13 cellular contexts compared by ENCODE assay signal in the genomic region with DNA sequence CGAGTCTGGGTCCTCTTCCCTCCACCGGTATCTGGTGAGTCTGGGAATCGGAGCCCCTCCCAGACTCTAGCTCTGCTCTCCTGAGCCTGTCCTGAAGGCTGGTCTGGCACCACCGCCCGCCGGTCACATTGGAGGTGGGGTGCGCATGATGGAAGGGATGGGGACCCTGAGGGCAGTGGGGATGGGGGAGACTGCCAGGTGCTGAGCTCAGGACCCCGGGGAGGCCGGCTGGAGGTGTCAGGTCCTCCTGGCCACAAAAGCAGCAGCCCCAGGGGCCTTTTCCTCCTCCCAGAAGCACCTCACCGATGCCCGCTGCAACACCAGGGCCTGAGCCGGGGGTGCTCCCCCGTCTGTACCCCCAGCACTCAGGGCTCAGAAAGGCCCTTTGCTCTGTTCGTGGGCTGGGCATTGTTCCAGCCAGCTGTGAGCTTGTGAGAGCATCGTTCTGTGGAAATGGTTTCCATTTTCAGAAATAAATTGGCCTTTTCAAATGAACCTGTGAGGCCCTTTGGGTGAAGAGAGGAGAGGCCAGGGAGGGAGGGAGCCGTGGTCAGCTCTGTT. TPM values are rescaled to one million over a fixed set of nuclear protein-coding genes. Genes with fewer than 3 reads are reported as not detected.
DNase-seq lines count a peak whose midpoint lies in the region; ATAC-seq, FAIRE-seq and TF ChIP-seq lines count a peak whose summit lies in the region.
"Had no signal": no experiment of that assay in that cellular context is flagged by ENCODE, and none has a peak within 500 bp of the region (broad histone marks: within the 10 kb centered on the region; RNA-seq: fewer than 3 reads in every experiment).

No MANE protein-coding gene starts in this region.

- H3K9me3 Mint-ChIP-seq in GM23338 = no peaks in the 10 kb centered on the region; the same call in 2 of the 3 replicates
- H3K9me3 Mint-ChIP-seq in natural killer cell treated with Interleukin-12 subunit alpha and Interleukin-12 subunit beta and Interleukin-15 and Interleukin-18, amount 100 ng/mL, for 72 hours = no peaks in the 10 kb centered on the region
- H3K9me3 Mint-ChIP-seq: CD4-positive, alpha-beta T cell; naive thymus-derived CD8-positive, alpha-beta T cell; stimulated activated naive CD8-positive, alpha-beta T cell treated with anti-CD3 and anti-CD28 coated beads, Interleukin-15, Interleukin-2, amounts not matched to agents 100 ng/mL and 50 ng/mL, for 24 hours had no signal

- H3K79me2 ChIP-seq in GM23338 (replicated peaks; ENCODE audit: insufficient read depth) = no peaks in the 10 kb centered on the region

- peak; percentile 0 for DNase-seq in GM23338 (ENCODE audit: low spot score)
- peak; percentile 49 for DNase-seq in natural killer cell treated with Interleukin-12 subunit alpha and Interleukin-12 subunit beta and Interleukin-15 and Interleukin-18, amount 100 ng/mL, for 72 hours (ENCODE audit: low spot score)
- no peak for DNase-seq in HTR-8/SVneo (ENCODE audit: insufficient read length, low spot score)
- DNase-seq in GM12891 (ENCODE audit: insufficient read length, low spot score) = no peak
- DNase-seq: NCI-H2171 had no signal

- H4K20me1 ChIP-seq in BLaER1 = no peaks in the 10 kb centered on the region
- no peaks in the 10 kb centered on the region for H4K20me1 ChIP-seq in GM23338 (replicated peaks; ENCODE audit: insufficient read depth)

- H3K27me3 ChIP-seq in BLaER1 (no peaks in the 10 kb centered on the region), GM23338 (ENCODE audit: insufficient read depth) (no peaks in the 10 kb centered on the region)

- peaks cover 7% of the 10 kb centered on the region for H3K27me3 Mint-ChIP-seq in GM23338 (ENCODE audit: insufficient read depth, low read depth, poor library complexity)
- H3K27me3 Mint-ChIP-seq in natural killer cell treated with Interleukin-12 subunit alpha and Interleukin-12 subunit beta and Interleukin-15 and Interleukin-18, amount 100 ng/mL, for 72 hours = peaks cover 0 to 7% of the 10 kb centered on the region in 2 donors
- H3K27me3 Mint-ChIP-seq: CD4-positive, alpha-beta T cell; naive thymus-derived CD8-positive, alpha-beta T cell; stimulated activated naive CD8-positive, alpha-beta T cell treated with anti-CD3 and anti-CD28 coated beads, Interleukin-15, Interleukin-2, amounts not matched to agents 100 ng/mL and 50 ng/mL, for 24 hours had no signal

- TF ChIP-seq CTCF in GM23338 (conservative IDR thresholded peaks at IDR 0.05; ENCODE audit: low read depth in 2 of 2) = no peak

- no peaks in the 10 kb centered on the region for H3K36me3 Mint-ChIP-seq in GM23338 (ENCODE audit: low read depth)
- H3K36me3 Mint-ChIP-seq in natural killer cell treated with Interleukin-12 subunit alpha and Interleukin-12 subunit beta and Interleukin-15 and Interleukin-18, amount 100 ng/mL, for 72 hours = no peaks in the 10 kb centered on the region
- H3K36me3 Mint-ChIP-seq: naive thymus-derived CD8-positive, alpha-beta T cell had no signal

- H3K4me2 ChIP-seq in BLaER1 = peak overlapping the region; percentile 76
- no peak overlapping the region for H3K4me2 ChIP-seq in GM23338

- H3K27ac Mint-ChIP-seq in GM23338 = no peak overlapping the region
- H3K27ac Mint-ChIP-seq in natural killer cell treated with Interleukin-12 subunit alpha and Interleukin-12 subunit beta and Interleukin-15 and Interleukin-18, amount 100 ng/mL, for 72 hours = no peak overlapping the region
- H3K27ac Mint-ChIP-seq: CD4-positive, alpha-beta T cell; stimulated activated naive CD8-positive, alpha-beta T cell treated with anti-CD3 and anti-CD28 coated beads, Interleukin-15, Interleukin-2, amounts not matched to agents 100 ng/mL and 50 ng/mL, for 24 hours had no signal

- H3K4me3 Mint-ChIP-seq in GM23338 = no peak overlapping the region
- no peak overlapping the region for H3K4me3 Mint-ChIP-seq in natural killer cell treated with Interleukin-12 subunit alpha and Interleukin-12 subunit beta and Interleukin-15 and Interleukin-18, amount 100 ng/mL, for 72 hours
- H3K4me3 Mint-ChIP-seq: CD4-positive, alpha-beta T cell; naive thymus-derived CD8-positive, alpha-beta T cell; stimulated activated naive CD8-positive, alpha-beta T cell treated with anti-CD3 and anti-CD28 coated beads, Interleukin-15, Interleukin-2, amounts not matched to agents 100 ng/mL and 50 ng/mL, for 24 hours had no signal

- no peak for FAIRE-seq in HTR-8/SVneo (lab: Jason Lieb, UNC)
- no peak for FAIRE-seq in GM12891 (lab: Jason Lieb, UNC)
- FAIRE-seq: colon had no signal

- H3K36me3 ChIP-seq in BLaER1 (no peaks in the 10 kb centered on the region), GM23338 (ENCODE audit: insufficient read depth) (no peaks in the 10 kb centered on the region)

- ATAC-seq in GM23338 (no peak), GM18502 (IDR thresholded peaks at IDR 0.05; ENCODE audit: poor library complexity, unreplicated experiment) (no peak)
- ATAC-seq in natural killer cell treated with Interleukin-12 subunit alpha and Interleukin-12 subunit beta and Interleukin-15 and Interleukin-18, amount 100 ng/mL, for 72 hours = no peak
- ATAC-seq: naive thymus-derived CD8-positive, alpha-beta T cell had no signal

- no peak overlapping the region for H2AFZ ChIP-seq in GM23338

- no peaks in the 10 kb centered on the region; the same call in 2 of the 3 replicates for H3K4me1 Mint-ChIP-seq in GM23338
- H3K4me1 Mint-ChIP-seq in natural killer cell treated with Interleukin-12 subunit alpha and Interleukin-12 subunit beta and Interleukin-15 and Interleukin-18, amount 100 ng/mL, for 72 hours (ENCODE audit: low read depth in 2 of 2) = peaks cover 0 to 4% of the 10 kb centered on the region in 2 donors

- TF ChIP-seq POLR2A in GM12891 (IDR thresholded peaks at IDR 0.05; ENCODE audit: low read depth, low read length) = no peak

- H3K27ac ChIP-seq in BLaER1 = no peak overlapping the region
- H3K27ac ChIP-seq in GM23338 (ENCODE audit: low read depth) = no peak overlapping the region

- H3K9me2 ChIP-seq in GM23338 (ENCODE audit: insufficient read depth) = no peaks in the 10 kb centered on the region

- H3K9ac ChIP-seq in BLaER1 = no peak overlapping the region

- no peaks in the 10 kb centered on the region for H3F3A ChIP-seq in GM23338 (replicated peaks; ENCODE audit: low read depth)

- H3K4me3 ChIP-seq in BLaER1 (no peak overlapping the region), GM23338 (no peak overlapping the region)

- H3K4me1 ChIP-seq in BLaER1 (peaks cover 74% of the 10 kb centered on the region), GM23338 (ENCODE audit: insufficient read depth) (no peaks in the 10 kb centered on the region)

- no peaks in the 10 kb centered on the region for H3K9me3 ChIP-seq in BLaER1

TF ChIP-seq in GM23338, 12 proteins besides CTCF, POLR2A, EP300 and RAD21 (continues in another document):
- TF ChIP-seq STAT1 (IDR thresholded peaks at IDR 0.05; ENCODE audit: unreplicated experiment) = no peak

TF ChIP-seq in GM12891, 5 proteins besides CTCF, POLR2A, EP300 and RAD21:
- TF ChIP-seq SPI1 (IDR thresholded peaks at IDR 0.05; ENCODE audit: low read depth, low read length) (no peak), POLR2AphosphoS5 (IDR thresholded peaks at IDR 0.05; ENCODE audit: low read depth, low read length) (no peak), PAX5 (IDR thresholded peaks at IDR 0.05; ENCODE audit: insufficient read depth, low read length, severe bottlenecking) (no peak), TAF1 (IDR thresholded peaks at IDR 0.05; ENCODE audit: low read depth, low read length) (no peak), POU2F2 (IDR thresholded peaks at IDR 0.05; ENCODE audit: low read depth, low read length) (no peak)

RNA-seq across cellular contexts. Expression of gene NPBWR2, which starts 2.5 kb away (rescaled TPM):
- total RNA-seq in GM23338 (2014; rRNA removed; shearing (Covaris generic)) = not detected in 2 replicates
- not detected in 2 replicates for polyA plus RNA-seq in GM23338 (2016; fragmentation: Nextera tagmentation; extraction: Ambion mirVana)
- total RNA-seq in natural killer cell treated with Interleukin-12 subunit alpha and Interleukin-12 subunit beta and Interleukin-15 and Interleukin-18, amount 100 ng/mL, for 72 hours = not detected
- polyA plus RNA-seq in GM12891 (2012; ENCODE audit: low read depth, missing spikeins) = not detected
- total RNA-seq: epithelial cell of proximal tubule; naive thymus-derived CD8-positive, alpha-beta T cell; SK-MEL-5 had no signal
- polyA plus RNA-seq: naive thymus-derived CD8-positive, alpha-beta T cell had no signal

RNA-seq across cellular contexts. Expression of gene LKAAEAR1, which starts 25.7 kb away (rescaled TPM):
- total RNA-seq in GM23338 (2014; rRNA removed; shearing (Covaris generic)) = 1.1 TPM in 1 of 2 replicates, not detected in the other
- polyA plus RNA-seq in GM23338 (2016; fragmentation: Nextera tagmentation; extraction: Ambion mirVana) = 1.8 and 2.4 TPM in 2 replicates
- total RNA-seq in natural killer cell treated with Interleukin-12 subunit alpha and Interleukin-12 subunit beta and Interleukin-15 and Interleukin-18, amount 100 ng/mL, for 72 hours = not detected
- not detected for polyA plus RNA-seq in GM12891 (2012; ENCODE audit: low read depth, missing spikeins)
- total RNA-seq: epithelial cell of proximal tubule; naive thymus-derived CD8-positive, alpha-beta T cell had no signal

RNA-seq across cellular contexts. Expression of gene OPRL1, which starts 30.0 kb away (rescaled TPM):
- 0.74 and 1.1 TPM in 2 replicates for total RNA-seq in GM23338 (2014; rRNA removed; shearing (Covaris generic))
- polyA plus RNA-seq in GM23338 (2016; fragmentation: Nextera tagmentation; extraction: Ambion mirVana) = 0.24 and 0.27 TPM in 2 replicates
- total RNA-seq in natural killer cell treated with Interleukin-12 subunit alpha and Interleukin-12 subunit beta and Interleukin-15 and Interleukin-18, amount 100 ng/mL, for 72 hours = under 1 TPM; 0.12 to 0.20 TPM
- 0.68 TPM for polyA plus RNA-seq in GM12891 (2012; ENCODE audit: low read depth, missing spikeins)

RNA-seq across cellular contexts. Expression of gene RGS19, which starts 30.6 kb away (rescaled TPM):
- 15.0 and 19.7 TPM in 2 replicates for total RNA-seq in GM23338 (2014; rRNA removed; shearing (Covaris generic))
- polyA plus RNA-seq in GM23338 (2016; fragmentation: Nextera tagmentation; extraction: Ambion mirVana) = 12.5 and 13.1 TPM in 2 replicates
- total RNA-seq in natural killer cell treated with Interleukin-12 subunit alpha and Interleukin-12 subunit beta and Interleukin-15 and Interleukin-18, amount 100 ng/mL, for 72 hours = 10 to 100 TPM; 27.1 to 33.4 TPM
- 27.9 TPM for polyA plus RNA-seq in GM12891 (2012; ENCODE audit: low read depth, missing spikeins)

RNA-seq across cellular contexts. Expression of gene TCEA2, which starts 46.9 kb away (rescaled TPM):
- 15.0 and 21.0 TPM in 2 replicates for total RNA-seq in GM23338 (2014; rRNA removed; shearing (Covaris generic))
- 54.4 and 58.9 TPM in 2 replicates for polyA plus RNA-seq in GM23338 (2016; fragmentation: Nextera tagmentation; extraction: Ambion mirVana)
- total RNA-seq in natural killer cell treated with Interleukin-12 subunit alpha and Interleukin-12 subunit beta and Interleukin-15 and Interleukin-18, amount 100 ng/mL, for 72 hours = 10 to 100 TPM; 23.2 to 24.1 TPM
- 34.5 TPM for polyA plus RNA-seq in GM12891 (2012; ENCODE audit: low read depth, missing spikeins)

Comparison
In these comparisons a context has a peak if more than half of its experiments do, and no peak if none do; other contexts are left out.
1. DNase-seq: peak in GM23338 (single experiment) and natural killer cell treated with Interleukin-12 subunit alpha and Interleukin-12 subunit beta and Interleukin-15 and Interleukin-18, amount 100 ng/mL, for 72 hours (single experiment); none in HTR-8/SVneo (single experiment) and GM12891 (single experiment).